8 cellular contexts compared by ENCODE assay signal in genomic region chr10:59694936-59695335, GRCh38. TPM values are rescaled to one million over a fixed set of nuclear protein-coding genes. Genes with fewer than 3 reads are reported as not detected.
"Had no signal": no experiment of that assay in that cellular context is flagged by ENCODE, and none has a peak within 500 bp of the region (broad histone marks: within the 10 kb centered on the region; RNA-seq: fewer than 3 reads in every experiment).

No MANE protein-coding gene starts in this region.

- ATAC-seq: GM12878 had no signal

- DNase-seq: GDM1, GF-D8 had no signal

- FAIRE-seq: G401.6, GM12878, GM12891, GM12892, GM18507 had no signal

- H3K4me3 ChIP-seq: GM12878 had no signal

RNA-seq across cellular contexts. Expression of gene MRLN, which starts 58.3 kb away (rescaled TPM):
- total RNA-seq: G401, GM12878 had no signal
